In genomic region chr7:148637094-148637493, GRCh38 we compare ENCODE assay signal across 11 cellular contexts. TPM values are rescaled to one million over a fixed set of nuclear protein-coding genes. Genes with fewer than 3 reads are reported as not detected.
"Had no signal": no experiment of that assay in that cellular context is flagged by ENCODE, and none has a peak within 500 bp of the region (broad histone marks: within the 10 kb centered on the region; RNA-seq: fewer than 3 reads in every experiment).

No MANE protein-coding gene starts in this region.

- H3K4me1 ChIP-seq: HAP-1 had no signal

- H3K9ac ChIP-seq: GM23248 had no signal

- H3K4me1 Mint-ChIP-seq: GM23338, H9 had no signal

- FAIRE-seq: H1, H54 had no signal

- H3K27ac Mint-ChIP-seq: GM23338, HFFc6 had no signal

- H2AFZ ChIP-seq: GM23248, GM23338 had no signal

- H3K36me3 ChIP-seq: HAP-1 had no signal

- H3K4me3 Mint-ChIP-seq: GM23338, H9, HFFc6 had no signal

- DNase-seq: GM23248, GOT3, H7, H9, HCEC 1CT, HFFc6 had no signal

- H3K9me3 Mint-ChIP-seq: GM23338, H9, HFFc6 had no signal

- H3K4me2 ChIP-seq: GM23338 had no signal

- H3K27ac ChIP-seq: GM23248 had no signal

- H3K9me3 ChIP-seq: HAP-1 had no signal

- H3K4me3 ChIP-seq: GM23248, GM23338, HAP-1 had no signal

- ATAC-seq: GM23338 had no signal

RNA-seq across cellular contexts. Expression of gene C7orf33, which starts 46.5 kb away (rescaled TPM):
- total RNA-seq: GM23248, GM23338, H1, H4, H7, H9, HFFc6 had no signal
- polyA plus RNA-seq: GM23248, GM23338, H1 had no signal
